Comparison of ENCODE assay signal across 15 cellular contexts in genomic region chr7:127586346-127586745, GRCh38. TPM values are rescaled to one million over a fixed set of nuclear protein-coding genes. Genes with fewer than 3 reads are reported as not detected.
DNase-seq lines count a peak whose midpoint lies in the region; ATAC-seq and TF ChIP-seq lines count a peak whose summit lies in the region.
"Had no signal": no experiment of that assay in that cellular context is flagged by ENCODE, and none has a peak within 500 bp of the region (broad histone marks: within the 10 kb centered on the region; RNA-seq: fewer than 3 reads in every experiment).

No MANE protein-coding gene starts in this region.

- ATAC-seq in GM21737 (IDR thresholded peaks at IDR 0.05; ENCODE audit: unreplicated experiment) (no peak), GM19452 (IDR thresholded peaks at IDR 0.05; ENCODE audit: unreplicated experiment) (no peak)

- no peaks in the 10 kb centered on the region for H3K9me3 Mint-ChIP-seq in T-helper 2 cell treated with Interferon-gamma antibody and Interleukin-4, amounts not matched to agents 5 μg/mL and 100 μg/mL, for 36 hours
- no peaks in the 10 kb centered on the region for H3K9me3 Mint-ChIP-seq in chondrocyte (ENCODE audit: low read depth)

- peaks cover 29% of the 10 kb centered on the region for H3K36me3 Mint-ChIP-seq in T-helper 2 cell treated with Interferon-gamma antibody and Interleukin-4, amounts not matched to agents 5 μg/mL and 100 μg/mL, for 36 hours (ENCODE audit: low read depth)
- H3K36me3 Mint-ChIP-seq in chondrocyte (ENCODE audit: low read depth) = peaks cover 18% of the 10 kb centered on the region

- H3K27me3 ChIP-seq in Loucy (ENCODE audit: insufficient read depth, low read length, poor library complexity, severe bottlenecking) (no peaks in the 10 kb centered on the region), neutrophil (no peaks in the 10 kb centered on the region)
- H3K27me3 ChIP-seq: spleen, tibial nerve had no signal

- H3K27me3 Mint-ChIP-seq in T-helper 2 cell treated with Interferon-gamma antibody and Interleukin-4, amounts not matched to agents 5 μg/mL and 100 μg/mL, for 36 hours (ENCODE audit: low read depth) = no peaks in the 10 kb centered on the region
- no peaks in the 10 kb centered on the region for H3K27me3 Mint-ChIP-seq in chondrocyte (ENCODE audit: low read depth)

- H3K9me2 ChIP-seq in Loucy (replicated peaks; ENCODE audit: low read depth, low read length) = no peaks in the 10 kb centered on the region

- H3K4me1 Mint-ChIP-seq in T-helper 2 cell treated with Interferon-gamma antibody and Interleukin-4, amounts not matched to agents 5 μg/mL and 100 μg/mL, for 36 hours (ENCODE audit: low read depth) = peaks cover 45% of the 10 kb centered on the region
- peaks cover 64% of the 10 kb centered on the region for H3K4me1 Mint-ChIP-seq in chondrocyte (ENCODE audit: low read depth)

- H2AFZ ChIP-seq in Loucy (ENCODE audit: low read length) = peak overlapping the region; percentile 92; the same call in 1 of the 2 replicates

- H4K20me1 ChIP-seq in Loucy (ENCODE audit: insufficient read depth, low read length, poor library complexity, severe bottlenecking) = peaks cover 29% of the 10 kb centered on the region

- peaks cover 49% of the 10 kb centered on the region for H3K79me2 ChIP-seq in Loucy (ENCODE audit: insufficient read depth, low read length)

- H3K9ac ChIP-seq in Loucy (ENCODE audit: low read depth, low read length, poor library complexity, severe bottlenecking) = no peak overlapping the region

- H3K4me2 ChIP-seq in Loucy (ENCODE audit: low read depth, low read length, poor library complexity, severe bottlenecking) = peak overlapping the region; percentile 99

- H3K4me3 ChIP-seq in Loucy (ENCODE audit: low read length, poor library complexity, severe bottlenecking) = no peak overlapping the region
- H3K4me3 ChIP-seq in neutrophil (ENCODE audit: low read depth in 1 of 2, low read length in 1 of 2) = peak overlapping the region; percentile 72 to 92

- H3K27ac ChIP-seq in neutrophil = no peak overlapping the region

- peaks cover 2% of the 10 kb centered on the region; the same call in 1 of the 2 replicates for H3K36me3 ChIP-seq in Loucy (ENCODE audit: insufficient read depth, low read length)
- peaks cover 35% of the 10 kb centered on the region for H3K36me3 ChIP-seq in neutrophil

- H3F3A ChIP-seq in Loucy (ENCODE audit: low read depth) = 0 out of 2 replicates have a peak, but pooled peaks cover 2% of the 10 kb centered on the region

- peaks cover 31% of the 10 kb centered on the region for H3K4me1 ChIP-seq in Loucy (ENCODE audit: insufficient read depth, low read length, poor library complexity, severe bottlenecking)
- peaks cover 54 to 59% of the 10 kb centered on the region in 2 experiments for H3K4me1 ChIP-seq in neutrophil (ENCODE audit: control insufficient read depth in 1 of 2, insufficient read depth in 1 of 2, low read depth in 1 of 2, low read length in 1 of 2)

- peak overlapping the region; percentile 93 for H3K4me3 Mint-ChIP-seq in T-helper 2 cell treated with Interferon-gamma antibody and Interleukin-4, amounts not matched to agents 5 μg/mL and 100 μg/mL, for 36 hours
- peak overlapping the region; percentile 31 for H3K4me3 Mint-ChIP-seq in chondrocyte (ENCODE audit: unreplicated experiment)

- no peak for TF ChIP-seq CTCF in Loucy (conservative IDR thresholded peaks at IDR 0.05; ENCODE audit: low read length)
- TF ChIP-seq CTCF in chondrocyte (IDR thresholded peaks at IDR 0.05) = no peak
- no peak for TF ChIP-seq CTCF in neutrophil (IDR thresholded peaks at IDR 0.05)

- H3K9me3 ChIP-seq in Loucy (ENCODE audit: insufficient read depth, low read depth, low read length) = no peaks in the 10 kb centered on the region
- H3K9me3 ChIP-seq in neutrophil = no peaks in the 10 kb centered on the region
- H3K9me3 ChIP-seq: spleen, tibial nerve had no signal

- DNase-seq in T-helper 2 cell treated with Interferon-gamma antibody and Interleukin-4, amounts not matched to agents 5 μg/mL and 100 μg/mL, for 36 hours (ENCODE audit: low spot score) = no peak
- no peak for DNase-seq in T-helper 2 cell
- DNase-seq in chondrocyte (ENCODE audit: low spot score) = no peak
- DNase-seq in DMS153 treated with DMSO at 0.1 percent for 48 hours (lab: John Stamatoyannopoulos, UW; ENCODE audit: unreplicated experiment) = no peak
- DNase-seq: activated CD4-positive, alpha-beta T cell treated with anti-CD3 and anti-CD28 coated beads, Interleukin-2, amount 50 U/mL, for 4 hours; foreskin melanocyte; spleen had no signal

- peak overlapping the region; percentile 33 for H3K27ac Mint-ChIP-seq in T-helper 2 cell treated with Interferon-gamma antibody and Interleukin-4, amounts not matched to agents 5 μg/mL and 100 μg/mL, for 36 hours
- peak overlapping the region; percentile 18 for H3K27ac Mint-ChIP-seq in chondrocyte (ENCODE audit: unreplicated experiment)

RNA-seq across cellular contexts. Expression of gene GCC1, which starts 0.9 kb away (rescaled TPM):
- total RNA-seq in chondrocyte = 15.8 to 19.9 TPM (median 18.9 TPM) in 3 replicates

RNA-seq across cellular contexts. Expression of gene ARF5, which starts 1.9 kb away (rescaled TPM):
- 137 to 143 TPM (median 137 TPM) in 3 replicates for total RNA-seq in chondrocyte

RNA-seq across cellular contexts. Expression of gene FSCN3, which starts 7.2 kb away (rescaled TPM):
- not detected in 3 replicates for total RNA-seq in chondrocyte

RNA-seq across cellular contexts. Expression of gene PAX4, which starts 31.6 kb away (rescaled TPM):
- total RNA-seq in chondrocyte = not detected in 3 replicates
- total RNA-seq: dermis microvascular lymphatic vessel endothelial cell, kidney epithelial cell, SK-MEL-5, spleen, tibial nerve had no signal
